17 cellular contexts compared by ENCODE assay signal in genomic region chr1:241412646-241413045, GRCh38. TPM values are rescaled to one million over a fixed set of nuclear protein-coding genes. Genes with fewer than 3 reads are reported as not detected.
"Had no signal": no experiment of that assay in that cellular context is flagged by ENCODE, and none has a peak within 500 bp of the region (broad histone marks: within the 10 kb centered on the region; RNA-seq: fewer than 3 reads in every experiment).

No MANE protein-coding gene starts in this region.

- H3K27ac ChIP-seq: KMS-11 had no signal

- ATAC-seq: HepG2, T-cell had no signal

- DNase-seq: Kasumi-1, MM.1S, NCI-H1092 treated with DMSO at 0.1 percent for 48 hours, NCI-H1436, NCI-H187, NCI-H2029, NCI-H2081 treated with DMSO at 0.1 percent for 48 hours, NCI-H2227 treated with DMSO at 0.1 percent for 48 hours, NCI-H774, RPMI8226, SHP77, SK-N-SH, SW 1271, T-cell had no signal

RNA-seq across cellular contexts. Expression of gene RGS7, which starts 55.6 kb away (rescaled TPM):
- total RNA-seq: HepG2, K562, T-cell had no signal
